Comparison of ENCODE assay signal across 33 cellular contexts in genomic region chr10:75598998-75599397, GRCh38.
"Had no signal": no experiment of that assay in that cellular context is flagged by ENCODE, and none has a peak within 500 bp of the region (broad histone marks: within the 10 kb centered on the region; RNA-seq: fewer than 3 reads in every experiment).

No MANE protein-coding gene starts in this region.

- H3K27me3 Mint-ChIP-seq: activated CD4-positive, alpha-beta memory T cell treated with anti-CD3 and anti-CD28 coated beads for 36 hours had no signal

- ATAC-seq: activated naive CD8-positive, alpha-beta T cell treated with anti-CD3 and anti-CD28 coated beads, Interleukin-2, amount 50 U/mL, for 24 hours; activated T-cell treated with anti-CD3 and anti-CD28 coated beads, Interleukin-2, amount 50 U/mL, for 4 hours; Right ventricle myocardium inferior; SK-N-SH treated with all-trans-retinoic acid at 6 μM for 48 hours; T-cell had no signal

- H3K4me2 ChIP-seq: PC-9 had no signal

- H2AFZ ChIP-seq: PC-9 had no signal

- H3K9me3 Mint-ChIP-seq: activated B cell treated with CpG ODN at 0.5 μM for 24 hours; activated CD4-positive, alpha-beta memory T cell treated with anti-CD3 and anti-CD28 coated beads for 36 hours; activated naive CD4-positive, alpha-beta T cell treated with anti-CD3 and anti-CD28 coated beads, Interleukin-2, amount 10 ng/mL, durations not matched to agents 7 days and 5 days; activated naive CD8-positive, alpha-beta T cell treated with anti-CD3 and anti-CD28 coated beads, Interleukin-2, amount 50 U/mL, for 24 hours; activated T-cell treated with anti-CD3 and anti-CD28 coated beads, Interleukin-2, amount 50 U/mL, for 4 hours; activated T-helper 1 cell treated with anti-CD3 and anti-CD28 coated beads, Interleukin-12 subunit alpha, Interleukin-12 subunit beta, Interleukin-2, Interleukin-4 antibody, amounts not matched to agents 30 ng/mL and 10 ng/mL and 1 ng/mL, durations not matched to agents 14 hours and 24 hours and 36 hours; T-cell had no signal

- H3K4me3 ChIP-seq: PC-9 had no signal

- H3K36me3 Mint-ChIP-seq: activated CD4-positive, alpha-beta memory T cell treated with anti-CD3 and anti-CD28 coated beads for 36 hours; activated naive CD4-positive, alpha-beta T cell treated with anti-CD3 and anti-CD28 coated beads, Interleukin-2, amount 10 ng/mL, durations not matched to agents 7 days and 5 days; activated naive CD8-positive, alpha-beta T cell; brain; T-cell had no signal

- H3K27ac ChIP-seq: PC-9, RWPE1, VCaP had no signal

- H3K27ac Mint-ChIP-seq: activated B cell treated with CpG ODN at 0.5 μM for 24 hours; activated CD4-positive, alpha-beta memory T cell treated with anti-CD3 and anti-CD28 coated beads for 36 hours; activated naive CD4-positive, alpha-beta T cell treated with anti-CD3 and anti-CD28 coated beads, Interleukin-2, amount 10 ng/mL, durations not matched to agents 7 days and 5 days; activated naive CD8-positive, alpha-beta T cell; activated naive CD8-positive, alpha-beta T cell treated with anti-CD3 and anti-CD28 coated beads, Interleukin-2, amount 50 U/mL, for 24 hours; activated T-helper 1 cell treated with anti-CD3 and anti-CD28 coated beads, Interleukin-12 subunit alpha, Interleukin-12 subunit beta, Interleukin-2, Interleukin-4 antibody, amounts not matched to agents 30 ng/mL and 10 ng/mL and 1 ng/mL, durations not matched to agents 14 hours and 24 hours and 36 hours; T-cell had no signal

- H3K4me1 Mint-ChIP-seq: activated B cell treated with CpG ODN at 0.5 μM for 24 hours; activated naive CD4-positive, alpha-beta T cell treated with anti-CD3 and anti-CD28 coated beads, Interleukin-2, amount 10 ng/mL, durations not matched to agents 7 days and 5 days; activated naive CD8-positive, alpha-beta T cell treated with anti-CD3 and anti-CD28 coated beads, Interleukin-2, amount 50 U/mL, for 24 hours; T-cell had no signal

- DNase-seq: activated B cell treated with CpG ODN at 0.5 μM for 24 hours; activated CD4-positive, alpha-beta memory T cell treated with anti-CD3 and anti-CD28 coated beads for 36 hours; activated CD4-positive, alpha-beta T cell treated with anti-CD3 and anti-CD28 coated beads for 4 hours; activated CD4-positive, alpha-beta T cell treated with anti-CD3 and anti-CD28 coated beads, Interleukin-2, amount 50 U/mL, for 1 hour; activated CD4-positive, CD25-positive, alpha-beta regulatory T cell treated with anti-CD3 and anti-CD28 coated beads, Interleukin-2, amount 50 U/mL, for 72 hours; activated CD8-positive, alpha-beta memory T cell treated with anti-CD3 and anti-CD28 coated beads, Interleukin-2, amount 50 U/mL, for 4 hours; activated naive CD4-positive, alpha-beta T cell treated with anti-CD3 and anti-CD28 coated beads, Interleukin-2, amount 10 ng/mL, durations not matched to agents 7 days and 5 days; activated naive CD8-positive, alpha-beta T cell treated with anti-CD3 and anti-CD28 coated beads, Interleukin-2, amount 50 U/mL, for 24 hours; activated T-cell treated with anti-CD3 and anti-CD28 coated beads for 4 hours; activated T-cell treated with anti-CD3 and anti-CD28 coated beads, Interleukin-2, amount 50 U/mL, for 4 hours; anterior cingulate cortex; caudate nucleus; cerebellar nuclear complex; KG1; MM.1S; MV-4-11; NCI-H1092; NCI-H1436; NCI-H187; NCI-H226; NCI-H524 treated with DMSO at 0.1 percent for 48 hours; PC-9; SIG-M5; T-cell; T-helper 2 cell; T-helper 9 cell had no signal

- H3K4me3 Mint-ChIP-seq: activated B cell treated with CpG ODN at 0.5 μM for 24 hours; activated CD4-positive, alpha-beta memory T cell treated with anti-CD3 and anti-CD28 coated beads for 36 hours; activated naive CD4-positive, alpha-beta T cell treated with anti-CD3 and anti-CD28 coated beads, Interleukin-2, amount 10 ng/mL, durations not matched to agents 7 days and 5 days; activated naive CD8-positive, alpha-beta T cell; activated naive CD8-positive, alpha-beta T cell treated with anti-CD3 and anti-CD28 coated beads, Interleukin-2, amount 50 U/mL, for 24 hours; activated T-cell treated with anti-CD3 and anti-CD28 coated beads, Interleukin-2, amount 50 U/mL, for 4 hours; activated T-helper 1 cell treated with anti-CD3 and anti-CD28 coated beads, Interleukin-12 subunit alpha, Interleukin-12 subunit beta, Interleukin-2, Interleukin-4 antibody, amounts not matched to agents 30 ng/mL and 10 ng/mL and 1 ng/mL, durations not matched to agents 14 hours and 24 hours and 36 hours; T-cell had no signal
